ENCODE assay signal across 25 cellular contexts in genomic region chr19:780935-781334, GRCh38. TPM values are rescaled to one million over a fixed set of nuclear protein-coding genes. Genes with fewer than 3 reads are reported as not detected.
"Had no signal": no experiment of that assay in that cellular context is flagged by ENCODE, and none has a peak within 500 bp of the region (broad histone marks: within the 10 kb centered on the region; RNA-seq: fewer than 3 reads in every experiment).

No MANE protein-coding gene starts in this region.

- H3K4me3 Mint-ChIP-seq: activated CD4-positive, alpha-beta T cell treated with anti-CD3 and anti-CD28 coated beads for 36 hours; activated naive CD8-positive, alpha-beta T cell; dendritic cell treated with granulocyte-macrophage colony-stimulating factor and Interleukin-4, amounts not matched to agents 40 ng/mL and 50 ng/mL, for 4 days; immature natural killer cell; mesothelial cell of epicardium; natural killer cell treated with Interleukin-12 subunit alpha and Interleukin-12 subunit beta and Interleukin-15 and Interleukin-18, amount 100 ng/mL, for 72 hours; stimulated activated naive CD8-positive, alpha-beta T cell treated with anti-CD3 and anti-CD28 coated beads, Interleukin-15, amount 100 ng/mL, for 72 hours; WTC11 had no signal

- FAIRE-seq: TTC549 had no signal

- H3K4me1 Mint-ChIP-seq: activated CD4-positive, alpha-beta T cell treated with anti-CD3 and anti-CD28 coated beads for 36 hours; immature natural killer cell; stimulated activated naive CD8-positive, alpha-beta T cell treated with anti-CD3 and anti-CD28 coated beads, Interleukin-15, amount 100 ng/mL, for 72 hours had no signal

- H3K27me3 ChIP-seq: suprapubic skin had no signal

- H3K36me3 ChIP-seq: gastrocnemius medialis, suprapubic skin, transverse colon had no signal

- H3K27ac ChIP-seq: suprapubic skin had no signal

- DNase-seq: activated CD4-positive, alpha-beta T cell treated with anti-CD3 and anti-CD28 coated beads for 36 hours; activated CD4-positive, alpha-beta T cell treated with anti-CD3 and anti-CD28 coated beads, Interleukin-2, amount 50 U/mL, for 48 hours; activated gamma-delta T cell; amniotic stem cell; effector CD8-positive, alpha-beta T cell; gastrocnemius medialis; head of caudate nucleus; immature natural killer cell; kidney glomerular epithelial cell; nucleus accumbens; stimulated activated CD4-positive, alpha-beta T cell treated with anti-CD3 and anti-CD28 coated beads, Interleukin-2, amount 100 ng/mL, for 48 hours; stimulated activated naive CD8-positive, alpha-beta T cell treated with anti-CD3 and anti-CD28 coated beads, Interleukin-15, amount 100 ng/mL, for 72 hours; T-helper 2 cell; transverse colon had no signal

- H3K4me3 ChIP-seq: skin epidermis, suprapubic skin, transverse colon had no signal

- H3K9me3 ChIP-seq: gastrocnemius medialis, suprapubic skin, transverse colon had no signal

- H3K27me3 Mint-ChIP-seq: activated naive CD8-positive, alpha-beta T cell; natural killer cell treated with Interleukin-12 subunit alpha and Interleukin-12 subunit beta and Interleukin-15 and Interleukin-18, amount 100 ng/mL, for 72 hours had no signal

- H3K9me3 Mint-ChIP-seq: dendritic cell treated with granulocyte-macrophage colony-stimulating factor and Interleukin-4, amounts not matched to agents 40 ng/mL and 50 ng/mL, for 4 days; immature natural killer cell; mesothelial cell of epicardium; natural killer cell treated with Interleukin-12 subunit alpha and Interleukin-12 subunit beta and Interleukin-15 and Interleukin-18, amount 100 ng/mL, for 72 hours; stimulated activated naive CD8-positive, alpha-beta T cell treated with anti-CD3 and anti-CD28 coated beads, Interleukin-15, amount 100 ng/mL, for 72 hours; WTC11 had no signal

- ATAC-seq: activated CD4-positive, alpha-beta T cell treated with anti-CD3 and anti-CD28 coated beads for 36 hours; esophagus mucosa; gastrocnemius medialis; natural killer cell treated with Interleukin-12 subunit alpha and Interleukin-12 subunit beta and Interleukin-15 and Interleukin-18, amount 100 ng/mL, for 72 hours; stimulated activated naive CD8-positive, alpha-beta T cell treated with anti-CD3 and anti-CD28 coated beads, Interleukin-15, amount 100 ng/mL, for 72 hours; WTC11 had no signal

- H3K4me1 ChIP-seq: gastrocnemius medialis had no signal

- H3K27ac Mint-ChIP-seq: activated CD4-positive, alpha-beta T cell treated with anti-CD3 and anti-CD28 coated beads for 36 hours; activated naive CD8-positive, alpha-beta T cell; dendritic cell treated with granulocyte-macrophage colony-stimulating factor and Interleukin-4, amounts not matched to agents 40 ng/mL and 50 ng/mL, for 4 days; immature natural killer cell; natural killer cell treated with Interleukin-12 subunit alpha and Interleukin-12 subunit beta and Interleukin-15 and Interleukin-18, amount 100 ng/mL, for 72 hours; stimulated activated naive CD8-positive, alpha-beta T cell treated with anti-CD3 and anti-CD28 coated beads, Interleukin-15, amount 100 ng/mL, for 72 hours; WTC11 had no signal

- H3K36me3 Mint-ChIP-seq: activated naive CD8-positive, alpha-beta T cell; immature natural killer cell; mesothelial cell of epicardium; natural killer cell treated with Interleukin-12 subunit alpha and Interleukin-12 subunit beta and Interleukin-15 and Interleukin-18, amount 100 ng/mL, for 72 hours; WTC11 had no signal

RNA-seq across cellular contexts. Expression of gene MISP, which starts 30.0 kb away (rescaled TPM):
- total RNA-seq: natural killer cell treated with Interleukin-12 subunit alpha and Interleukin-12 subunit beta and Interleukin-15 and Interleukin-18, amount 100 ng/mL, for 72 hours had no signal
- polyA plus RNA-seq: immature natural killer cell had no signal

RNA-seq across cellular contexts. Expression of gene PLPPR3, which starts 40.8 kb away (rescaled TPM):
- total RNA-seq: activated CD4-positive, alpha-beta T cell treated with anti-CD3 and anti-CD28 coated beads for 36 hours; esophagus mucosa; gastrocnemius medialis; lower leg skin; natural killer cell treated with Interleukin-12 subunit alpha and Interleukin-12 subunit beta and Interleukin-15 and Interleukin-18, amount 100 ng/mL, for 72 hours; posterior vena cava; suprapubic skin; transverse colon had no signal
- polyA plus RNA-seq: immature natural killer cell had no signal

RNA-seq across cellular contexts. Expression of gene AZU1, which starts 46.7 kb away (rescaled TPM):
- total RNA-seq: activated CD4-positive, alpha-beta T cell treated with anti-CD3 and anti-CD28 coated beads for 36 hours; esophagus mucosa; gastrocnemius medialis; transverse colon had no signal
- polyA plus RNA-seq: immature natural killer cell had no signal

RNA-seq across cellular contexts. Expression of gene PRTN3, which starts 59.9 kb away (rescaled TPM):
- total RNA-seq: activated CD4-positive, alpha-beta T cell treated with anti-CD3 and anti-CD28 coated beads for 36 hours; esophagus mucosa; mesothelial cell of epicardium; natural killer cell treated with Interleukin-12 subunit alpha and Interleukin-12 subunit beta and Interleukin-15 and Interleukin-18, amount 100 ng/mL, for 72 hours; suprapubic skin; transverse colon had no signal
- polyA plus RNA-seq: immature natural killer cell had no signal
